Comparison of ENCODE assay signal across 1 cellular context in genomic region chr18:21598726-21599584, GRCh38.
TF ChIP-seq lines count a peak whose summit lies in the region.

No MANE protein-coding gene starts in this region.

TF ChIP-seq in H1, 55 proteins besides CTCF, POLR2A, EP300 and RAD21:
- no peak for TF ChIP-seq E2F6 (IDR thresholded peaks at IDR 0.05)
